Comparison of ENCODE assay signal across 1 cellular context in the genomic region with DNA sequence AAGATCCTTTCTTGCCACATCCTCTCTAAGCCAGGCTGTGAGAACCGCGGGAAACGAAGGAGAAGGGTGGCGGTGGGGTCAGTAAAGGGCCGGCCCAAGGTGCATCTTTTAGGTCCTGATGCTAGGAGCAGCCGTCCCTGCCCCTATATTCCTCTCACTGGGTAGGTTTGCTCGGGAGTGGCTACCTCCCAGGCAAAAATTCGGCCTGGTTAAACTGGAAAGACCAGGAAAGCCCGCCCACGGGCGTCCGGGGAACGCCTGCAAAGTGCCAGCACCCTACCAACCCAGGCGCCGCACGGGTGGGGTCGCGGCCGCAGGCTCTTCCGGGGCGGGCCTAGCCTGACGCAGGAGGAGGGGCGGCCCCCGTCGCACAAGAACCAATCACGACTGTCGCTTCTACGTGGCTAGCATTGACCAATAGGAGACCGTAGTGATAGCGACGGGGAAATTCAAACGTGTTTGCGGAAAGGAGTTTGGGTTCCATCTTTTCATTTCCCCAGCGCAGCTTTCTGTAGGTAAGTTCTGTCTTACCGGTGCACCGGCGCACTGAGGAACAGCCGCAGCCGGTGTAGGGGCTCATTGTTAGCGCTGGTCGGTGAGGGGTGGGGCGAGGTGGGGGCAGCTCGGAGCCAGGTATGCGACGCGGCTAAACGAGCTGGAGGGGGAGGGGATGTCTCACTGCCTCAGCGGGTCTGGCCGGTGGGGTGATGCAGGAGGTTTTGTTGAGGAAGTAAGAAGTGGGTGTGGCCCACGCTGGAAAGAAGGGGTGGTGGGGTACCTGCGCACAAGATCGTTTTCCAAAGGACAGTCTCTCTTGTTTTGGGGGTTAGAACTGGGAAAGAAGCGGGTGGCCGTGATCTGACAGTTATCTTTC.
A peak's percentile ranks its signal among the peaks of the same experiment; 100 is the strongest.
TF ChIP-seq lines count a peak whose summit lies in the region.

A gene (plus strand): TSS at position 451 of the 874 bp plus-strand sequence. CDS start 1,195 bp downstream, outside the sequence.

TF ChIP-seq in HepG2, 621 proteins besides CTCF, POLR2A, EP300 and RAD21 (continued from another document and continues in another):
- TF ChIP-seq, protein P1, sequence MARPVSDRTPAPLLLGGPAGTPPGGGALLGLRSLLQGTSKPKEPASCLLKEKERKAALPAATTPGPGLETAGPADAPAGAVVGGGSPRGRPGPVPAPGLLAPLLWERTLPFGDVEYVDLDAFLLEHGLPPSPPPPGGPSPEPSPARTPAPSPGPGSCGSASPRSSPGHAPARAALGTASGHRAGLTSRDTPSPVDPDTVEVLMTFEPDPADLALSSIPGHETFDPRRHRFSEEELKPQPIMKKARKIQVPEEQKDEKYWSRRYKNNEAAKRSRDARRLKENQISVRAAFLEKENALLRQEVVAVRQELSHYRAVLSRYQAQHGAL (CRISPR knock-in tag; IDR thresholded peaks at IDR 0.05; ENCODE audit: not compliant biosample characterization): no peak
- TF ChIP-seq CENPX (CRISPR knock-in tag; IDR thresholded peaks at IDR 0.05) (no peak), HCFC1 (IDR thresholded peaks at IDR 0.05; ENCODE audit: low read depth, low read length) (no peak), HNRNPL (IDR thresholded peaks at IDR 0.05; ENCODE audit: low read depth, low read length) (no peak), KDM3A (CRISPR knock-in tag; IDR thresholded peaks at IDR 0.05; ENCODE audit: low read depth) (no peak), LCORL (IDR thresholded peaks at IDR 0.05) (no peak), LCORL (CRISPR knock-in tag; IDR thresholded peaks at IDR 0.05) (no peak), ZKSCAN5 (CRISPR knock-in tag; IDR thresholded peaks at IDR 0.05) (no peak), PRMT3 (CRISPR knock-in tag; IDR thresholded peaks at IDR 0.05; ENCODE audit: borderline replicate concordance, low read depth) (no peak), JUNB (CRISPR knock-in tag; IDR thresholded peaks at IDR 0.05; ENCODE audit: borderline replicate concordance) (no peak), ARHGAP35 (CRISPR knock-in tag; IDR thresholded peaks at IDR 0.05; ENCODE audit: borderline replicate concordance) (no peak; the same call in 1 of the 2 replicates), ZNF331 (CRISPR knock-in tag; IDR thresholded peaks at IDR 0.05) (no peak), STAG1 (CRISPR knock-in tag; IDR thresholded peaks at IDR 0.05) (no peak), ZNF232 (CRISPR knock-in tag; IDR thresholded peaks at IDR 0.05; ENCODE audit: borderline replicate concordance) (no peak), SETDB1 (CRISPR knock-in tag; IDR thresholded peaks at IDR 0.05; ENCODE audit: borderline replicate concordance) (no peak), ZNF251 (CRISPR knock-in tag; IDR thresholded peaks at IDR 0.05) (no peak), STAT5B (CRISPR knock-in tag; IDR thresholded peaks at IDR 0.05) (no peak), FOXK2 (IDR thresholded peaks at IDR 0.05) (no peak), CCAR2 (optimal IDR thresholded peaks at IDR 0.05; ENCODE audit: low read depth, low read length) (no peak), ZNF598 (CRISPR knock-in tag; IDR thresholded peaks at IDR 0.05; ENCODE audit: borderline replicate concordance) (no peak), MTF1 (CRISPR knock-in tag; IDR thresholded peaks at IDR 0.05) (no peak), PAWR (CRISPR knock-in tag; IDR thresholded peaks at IDR 0.05; ENCODE audit: borderline replicate concordance) (no peak), PHF20 (CRISPR knock-in tag; IDR thresholded peaks at IDR 0.05) (peak; percentile 67), ESRRA (CRISPR knock-in tag; IDR thresholded peaks at IDR 0.05; ENCODE audit: low read depth) (no peak), FIP1L1 (IDR thresholded peaks at IDR 0.05; ENCODE audit: borderline replicate concordance, insufficient read depth, low read depth, low read length) (no peak), ZNF766 (CRISPR knock-in tag; IDR thresholded peaks at IDR 0.05; ENCODE audit: borderline replicate concordance) (no peak), RFXANK (CRISPR knock-in tag; IDR thresholded peaks at IDR 0.05) (no peak), SMAD1 (CRISPR knock-in tag; IDR thresholded peaks at IDR 0.05; ENCODE audit: borderline replicate concordance, low read depth) (no peak), ZMAT3 (CRISPR knock-in tag; conservative IDR thresholded peaks at IDR 0.05) (no peak), NR2C2 (CRISPR knock-in tag; IDR thresholded peaks at IDR 0.05; ENCODE audit: borderline replicate concordance) (peak; percentile 69), ZNF775 (CRISPR knock-in tag; IDR thresholded peaks at IDR 0.05; ENCODE audit: borderline replicate concordance) (no peak), ZFP41 (CRISPR knock-in tag; IDR thresholded peaks at IDR 0.05; ENCODE audit: borderline replicate concordance) (no peak), ZIK1 (CRISPR knock-in tag; IDR thresholded peaks at IDR 0.05; ENCODE audit: borderline replicate concordance, low read depth) (no peak), ZFP36 (IDR thresholded peaks at IDR 0.05; ENCODE audit: borderline replicate concordance, low read depth, low read length, partially characterized antibody) (no peak), ZNF7 (CRISPR knock-in tag; IDR thresholded peaks at IDR 0.05) (no peak), ZNF720 (CRISPR knock-in tag; IDR thresholded peaks at IDR 0.05) (no peak), ZNF337 (CRISPR knock-in tag; IDR thresholded peaks at IDR 0.05; ENCODE audit: borderline replicate concordance, low read depth) (no peak), ELF4 (CRISPR knock-in tag; IDR thresholded peaks at IDR 0.05; ENCODE audit: borderline replicate concordance) (no peak), HNRNPH1 (optimal IDR thresholded peaks at IDR 0.05; ENCODE audit: low read depth, low read length) (no peak), NCOA2 (CRISPR knock-in tag; IDR thresholded peaks at IDR 0.05) (no peak)
- TF ChIP-seq, protein P2, sequence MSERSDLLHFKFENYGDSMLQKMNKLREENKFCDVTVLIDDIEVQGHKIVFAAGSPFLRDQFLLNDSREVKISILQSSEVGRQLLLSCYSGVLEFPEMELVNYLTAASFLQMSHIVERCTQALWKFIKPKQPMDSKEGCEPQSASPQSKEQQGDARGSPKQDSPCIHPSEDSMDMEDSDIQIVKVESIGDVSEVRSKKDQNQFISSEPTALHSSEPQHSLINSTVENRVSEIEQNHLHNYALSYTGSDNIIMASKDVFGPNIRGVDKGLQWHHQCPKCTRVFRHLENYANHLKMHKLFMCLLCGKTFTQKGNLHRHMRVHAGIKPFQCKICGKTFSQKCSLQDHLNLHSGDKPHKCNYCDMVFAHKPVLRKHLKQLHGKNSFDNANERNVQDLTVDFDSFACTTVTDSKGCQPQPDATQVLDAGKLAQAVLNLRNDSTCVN (CRISPR knock-in tag; IDR thresholded peaks at IDR 0.05; ENCODE audit: borderline replicate concordance): no peak
- TF ChIP-seq, protein P3, sequence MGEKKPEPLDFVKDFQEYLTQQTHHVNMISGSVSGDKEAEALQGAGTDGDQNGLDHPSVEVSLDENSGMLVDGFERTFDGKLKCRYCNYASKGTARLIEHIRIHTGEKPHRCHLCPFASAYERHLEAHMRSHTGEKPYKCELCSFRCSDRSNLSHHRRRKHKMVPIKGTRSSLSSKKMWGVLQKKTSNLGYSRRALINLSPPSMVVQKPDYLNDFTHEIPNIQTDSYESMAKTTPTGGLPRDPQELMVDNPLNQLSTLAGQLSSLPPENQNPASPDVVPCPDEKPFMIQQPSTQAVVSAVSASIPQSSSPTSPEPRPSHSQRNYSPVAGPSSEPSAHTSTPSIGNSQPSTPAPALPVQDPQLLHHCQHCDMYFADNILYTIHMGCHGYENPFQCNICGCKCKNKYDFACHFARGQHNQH (CRISPR knock-in tag; IDR thresholded peaks at IDR 0.05): 0 out of 2 replicates have a peak, but pooled peaks have one; percentile 15
- TF ChIP-seq, protein P4, sequence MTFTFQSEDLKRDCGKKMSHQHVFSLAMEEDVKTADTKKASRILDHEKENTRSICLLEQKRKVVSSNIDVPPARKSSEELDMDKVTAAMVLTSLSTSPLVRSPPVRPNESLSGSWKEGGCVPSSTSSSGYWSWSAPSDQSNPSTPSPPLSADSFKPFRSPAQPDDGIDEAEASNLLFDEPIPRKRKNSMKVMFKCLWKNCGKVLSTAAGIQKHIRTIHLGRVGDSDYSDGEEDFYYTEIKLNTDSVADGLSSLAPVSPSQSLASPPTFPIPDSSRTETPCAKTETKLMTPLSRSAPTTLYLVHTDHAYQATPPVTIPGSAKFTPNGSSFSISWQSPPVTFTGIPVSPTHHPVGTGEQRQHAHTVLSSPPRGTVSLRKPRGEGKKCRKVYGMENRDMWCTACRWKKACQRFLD (CRISPR knock-in tag; IDR thresholded peaks at IDR 0.05; ENCODE audit: borderline replicate concordance): no peak
- TF ChIP-seq, protein P5, sequence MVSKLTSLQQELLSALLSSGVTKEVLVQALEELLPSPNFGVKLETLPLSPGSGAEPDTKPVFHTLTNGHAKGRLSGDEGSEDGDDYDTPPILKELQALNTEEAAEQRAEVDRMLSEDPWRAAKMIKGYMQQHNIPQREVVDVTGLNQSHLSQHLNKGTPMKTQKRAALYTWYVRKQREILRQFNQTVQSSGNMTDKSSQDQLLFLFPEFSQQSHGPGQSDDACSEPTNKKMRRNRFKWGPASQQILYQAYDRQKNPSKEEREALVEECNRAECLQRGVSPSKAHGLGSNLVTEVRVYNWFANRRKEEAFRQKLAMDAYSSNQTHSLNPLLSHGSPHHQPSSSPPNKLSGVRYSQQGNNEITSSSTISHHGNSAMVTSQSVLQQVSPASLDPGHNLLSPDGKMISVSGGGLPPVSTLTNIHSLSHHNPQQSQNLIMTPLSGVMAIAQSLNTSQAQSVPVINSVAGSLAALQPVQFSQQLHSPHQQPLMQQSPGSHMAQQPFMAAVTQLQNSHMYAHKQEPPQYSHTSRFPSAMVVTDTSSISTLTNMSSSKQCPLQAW (CRISPR knock-in tag; IDR thresholded peaks at IDR 0.05): no peak; the same call in 1 of the 2 replicates
- TF ChIP-seq, protein P6, sequence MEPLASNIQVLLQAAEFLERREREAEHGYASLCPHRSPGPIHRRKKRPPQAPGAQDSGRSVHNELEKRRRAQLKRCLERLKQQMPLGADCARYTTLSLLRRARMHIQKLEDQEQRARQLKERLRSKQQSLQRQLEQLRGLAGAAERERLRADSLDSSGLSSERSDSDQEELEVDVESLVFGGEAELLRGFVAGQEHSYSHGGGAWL (CRISPR knock-in tag; IDR thresholded peaks at IDR 0.05): no peak
- TF ChIP-seq, protein P7, sequence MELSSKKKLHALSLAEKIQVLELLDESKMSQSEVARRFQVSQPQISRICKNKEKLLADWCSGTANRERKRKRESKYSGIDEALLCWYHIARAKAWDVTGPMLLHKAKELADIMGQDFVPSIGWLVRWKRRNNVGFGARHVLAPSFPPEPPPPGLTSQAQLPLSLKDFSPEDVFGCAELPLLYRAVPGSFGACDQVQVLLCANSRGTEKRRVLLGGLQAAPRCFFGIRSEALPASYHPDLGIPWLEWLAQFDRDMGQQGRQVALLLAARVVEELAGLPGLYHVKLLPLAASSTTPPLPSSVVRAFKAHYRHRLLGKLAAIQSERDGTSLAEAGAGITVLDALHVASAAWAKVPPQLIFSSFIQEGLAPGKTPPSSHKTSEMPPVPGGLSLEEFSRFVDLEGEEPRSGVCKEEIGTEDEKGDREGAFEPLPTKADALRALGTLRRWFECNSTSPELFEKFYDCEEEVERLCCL (CRISPR knock-in tag; IDR thresholded peaks at IDR 0.05; ENCODE audit: borderline replicate concordance): no peak
- TF ChIP-seq, protein P8, sequence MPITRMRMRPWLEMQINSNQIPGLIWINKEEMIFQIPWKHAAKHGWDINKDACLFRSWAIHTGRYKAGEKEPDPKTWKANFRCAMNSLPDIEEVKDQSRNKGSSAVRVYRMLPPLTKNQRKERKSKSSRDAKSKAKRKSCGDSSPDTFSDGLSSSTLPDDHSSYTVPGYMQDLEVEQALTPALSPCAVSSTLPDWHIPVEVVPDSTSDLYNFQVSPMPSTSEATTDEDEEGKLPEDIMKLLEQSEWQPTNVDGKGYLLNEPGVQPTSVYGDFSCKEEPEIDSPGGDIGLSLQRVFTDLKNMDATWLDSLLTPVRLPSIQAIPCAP (CRISPR knock-in tag; IDR thresholded peaks at IDR 0.05; ENCODE audit: low read depth): no peak
- TF ChIP-seq, protein P9, sequence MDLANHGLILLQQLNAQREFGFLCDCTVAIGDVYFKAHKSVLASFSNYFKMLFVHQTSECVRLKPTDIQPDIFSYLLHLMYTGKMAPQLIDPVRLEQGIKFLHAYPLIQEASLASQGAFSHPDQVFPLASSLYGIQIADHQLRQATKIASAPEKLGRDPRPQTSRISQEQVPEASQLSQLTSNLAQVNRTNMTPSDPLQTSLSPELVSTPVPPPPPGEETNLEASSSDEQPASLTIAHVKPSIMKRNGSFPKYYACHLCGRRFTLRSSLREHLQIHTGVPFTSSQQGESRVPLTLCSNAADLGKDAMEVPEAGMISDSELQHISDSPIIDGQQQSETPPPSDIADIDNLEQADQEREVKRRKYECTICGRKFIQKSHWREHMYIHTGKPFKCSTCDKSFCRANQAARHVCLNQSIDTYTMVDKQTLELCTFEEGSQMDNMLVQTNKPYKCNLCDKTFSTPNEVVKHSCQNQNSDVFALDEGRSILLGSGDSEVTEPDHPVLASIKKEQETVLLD (CRISPR knock-in tag; IDR thresholded peaks at IDR 0.05; ENCODE audit: low read depth): no peak
- TF ChIP-seq, protein P10, sequence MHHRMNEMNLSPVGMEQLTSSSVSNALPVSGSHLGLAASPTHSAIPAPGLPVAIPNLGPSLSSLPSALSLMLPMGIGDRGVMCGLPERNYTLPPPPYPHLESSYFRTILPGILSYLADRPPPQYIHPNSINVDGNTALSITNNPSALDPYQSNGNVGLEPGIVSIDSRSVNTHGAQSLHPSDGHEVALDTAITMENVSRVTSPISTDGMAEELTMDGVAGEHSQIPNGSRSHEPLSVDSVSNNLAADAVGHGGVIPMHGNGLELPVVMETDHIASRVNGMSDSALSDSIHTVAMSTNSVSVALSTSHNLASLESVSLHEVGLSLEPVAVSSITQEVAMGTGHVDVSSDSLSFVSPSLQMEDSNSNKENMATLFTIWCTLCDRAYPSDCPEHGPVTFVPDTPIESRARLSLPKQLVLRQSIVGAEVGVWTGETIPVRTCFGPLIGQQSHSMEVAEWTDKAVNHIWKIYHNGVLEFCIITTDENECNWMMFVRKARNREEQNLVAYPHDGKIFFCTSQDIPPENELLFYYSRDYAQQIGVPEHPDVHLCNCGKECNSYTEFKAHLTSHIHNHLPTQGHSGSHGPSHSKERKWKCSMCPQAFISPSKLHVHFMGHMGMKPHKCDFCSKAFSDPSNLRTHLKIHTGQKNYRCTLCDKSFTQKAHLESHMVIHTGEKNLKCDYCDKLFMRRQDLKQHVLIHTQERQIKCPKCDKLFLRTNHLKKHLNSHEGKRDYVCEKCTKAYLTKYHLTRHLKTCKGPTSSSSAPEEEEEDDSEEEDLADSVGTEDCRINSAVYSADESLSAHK (CRISPR knock-in tag; IDR thresholded peaks at IDR 0.05; ENCODE audit: borderline replicate concordance): no peak
- TF ChIP-seq, protein P11, sequence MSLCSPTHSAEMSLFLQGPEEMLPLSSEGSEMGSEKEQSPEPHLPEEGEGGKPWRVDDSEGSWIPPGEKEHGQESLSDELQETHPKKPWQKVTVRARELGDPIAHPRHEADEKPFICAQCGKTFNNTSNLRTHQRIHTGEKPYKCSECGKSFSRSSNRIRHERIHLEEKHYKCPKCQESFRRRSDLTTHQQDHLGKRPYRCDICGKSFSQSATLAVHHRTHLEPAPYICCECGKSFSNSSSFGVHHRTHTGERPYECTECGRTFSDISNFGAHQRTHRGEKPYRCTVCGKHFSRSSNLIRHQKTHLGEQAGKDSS (CRISPR knock-in tag; IDR thresholded peaks at IDR 0.05; ENCODE audit: borderline replicate concordance, low read depth): no peak
- TF ChIP-seq, protein P12, sequence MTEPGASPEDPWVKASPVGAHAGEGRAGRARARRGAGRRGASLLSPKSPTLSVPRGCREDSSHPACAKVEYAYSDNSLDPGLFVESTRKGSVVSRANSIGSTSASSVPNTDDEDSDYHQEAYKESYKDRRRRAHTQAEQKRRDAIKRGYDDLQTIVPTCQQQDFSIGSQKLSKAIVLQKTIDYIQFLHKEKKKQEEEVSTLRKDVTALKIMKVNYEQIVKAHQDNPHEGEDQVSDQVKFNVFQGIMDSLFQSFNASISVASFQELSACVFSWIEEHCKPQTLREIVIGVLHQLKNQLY (CRISPR knock-in tag; IDR thresholded peaks at IDR 0.05): no peak
